8 cellular contexts compared by ENCODE assay signal in the genomic region with DNA sequence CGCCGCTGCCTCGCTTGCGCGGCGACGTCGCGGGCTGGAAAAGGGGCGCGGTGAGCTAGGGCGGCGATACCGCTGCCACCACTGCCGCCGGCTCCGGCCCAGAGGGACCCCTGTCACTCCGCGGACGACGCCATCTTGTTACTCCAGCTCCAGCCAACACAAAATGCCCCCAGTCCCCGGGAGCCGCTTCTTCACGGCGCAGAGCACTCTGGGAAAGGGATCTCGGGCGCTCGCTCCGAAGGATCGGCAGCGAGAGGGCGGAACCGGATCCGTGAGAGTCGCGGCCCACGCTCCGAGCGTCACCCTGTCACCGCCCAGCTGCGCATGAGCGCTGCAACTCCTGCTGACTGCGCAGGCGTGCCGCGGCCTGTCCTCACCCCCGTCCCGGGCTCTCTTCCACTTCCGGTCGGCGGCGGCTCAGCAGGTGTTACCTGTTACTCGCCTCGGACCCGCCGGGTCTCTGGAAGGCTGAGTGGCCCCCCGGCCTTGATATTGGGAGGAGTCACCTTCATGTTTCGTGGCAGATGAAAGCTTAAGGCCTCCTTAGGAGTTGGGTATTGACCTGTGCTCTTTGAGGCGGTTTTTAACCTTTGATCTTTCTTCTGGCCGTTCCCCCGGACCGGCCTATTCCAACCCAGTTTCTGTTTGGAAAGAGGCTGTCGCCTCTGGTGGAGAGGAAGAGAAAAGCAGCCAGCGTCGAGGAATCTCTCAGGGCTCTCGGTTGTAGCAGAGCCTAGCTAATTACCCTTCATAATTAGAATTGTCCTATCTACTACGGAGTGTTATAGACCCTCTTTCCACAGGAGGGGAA. TPM values are rescaled to one million over a fixed set of nuclear protein-coding genes. Genes with fewer than 3 reads are reported as not detected.
DNase-seq lines count a peak whose midpoint lies in the region; ATAC-seq and TF ChIP-seq lines count a peak whose summit lies in the region.

Gene CSNK1A1 (minus strand): TSS at position 213 of the 811 bp plus-strand sequence. CDS start 475 bp downstream, outside the sequence.

- peaks cover 8% of the 10 kb centered on the region; the same call in 1 of the 2 replicates for H4K20me1 ChIP-seq in DND-41 (ENCODE audit: insufficient read depth, low read length)
- no peaks in the 10 kb centered on the region for H4K20me1 ChIP-seq in KMS-11 (ENCODE audit: insufficient read depth)

- H3K27ac ChIP-seq in DND-41 (ENCODE audit: low read length) (peak within 1 kb of the TSS; percentile 94), KMS-11 (peak within 1 kb of the TSS; percentile 82), Panc1 (ENCODE audit: low read length) (peak within 1 kb of the TSS; percentile 98), esophagus (ENCODE audit: low read depth in 2 of 2, low read length in 1 of 2) (peak within 1 kb of the TSS; percentile 96 to 99), muscle layer of colon (ENCODE audit: low read depth, low read length) (peak within 1 kb of the TSS; percentile 99)

- H3K36me3 ChIP-seq in DND-41 (ENCODE audit: insufficient read depth, low read length): peaks cover 44% of the 10 kb centered on the region
- no peaks in the 10 kb centered on the region for H3K36me3 ChIP-seq in KMS-11 (ENCODE audit: insufficient read depth)
- peaks cover 37% of the 10 kb centered on the region for H3K36me3 ChIP-seq in Panc1 (ENCODE audit: control insufficient read depth, insufficient read depth, low read length)
- peaks cover 0 to 3% of the 10 kb centered on the region in 2 donors for H3K36me3 ChIP-seq in esophagus (ENCODE audit: control insufficient read depth in 2 of 2, insufficient read depth in 2 of 2, low read length in 1 of 2)
- H3K36me3 ChIP-seq in muscle layer of colon (ENCODE audit: insufficient read depth, low read length): peaks cover 13% of the 10 kb centered on the region

- no peaks in the 10 kb centered on the region for H3K9me3 Mint-ChIP-seq in activated T-cell treated with anti-CD3 and anti-CD28 coated beads, Interleukin-2, amount 50 U/mL, for 4 hours

- H3K4me1 Mint-ChIP-seq in activated T-cell treated with anti-CD3 and anti-CD28 coated beads, Interleukin-2, amount 50 U/mL, for 4 hours (ENCODE audit: low read depth): peaks cover 31% of the 10 kb centered on the region

- no peaks in the 10 kb centered on the region for H3K27me3 Mint-ChIP-seq in activated T-cell treated with anti-CD3 and anti-CD28 coated beads, Interleukin-2, amount 50 U/mL, for 4 hours (ENCODE audit: low read depth)

- peak; percentile 68 for TF ChIP-seq CTCF in DND-41 (IDR thresholded peaks at IDR 0.05; ENCODE audit: borderline replicate concordance, extremely low read depth, low read length, poor library complexity, severe bottlenecking)
- TF ChIP-seq CTCF in KMS-11 (conservative IDR thresholded peaks at IDR 0.05; ENCODE audit: low read depth, low read length): peak; percentile 68
- peak; percentile 90 for TF ChIP-seq CTCF in Panc1 (IDR thresholded peaks at IDR 0.05)

- DNase-seq in DND-41 (peak; percentile 98), Panc1 (ENCODE audit: low read depth, low spot score) (peak; percentile 97)
- DNase-seq in activated T-cell treated with anti-CD3 and anti-CD28 coated beads, Interleukin-2, amount 50 U/mL, for 4 hours: peak; percentile 99
- peak; percentile 98 for DNase-seq in stimulated activated CD8-positive, alpha-beta memory T cell treated with anti-CD3 and anti-CD28 coated beads, Interleukin-7, amount 100 ng/mL, for 24 hours (ENCODE audit: low read depth)

- whole genome bisulfite sequencing in esophagus, 2 donors: 0% methylated on average over 67 of the region's 67 CpGs

- H3K4me3 ChIP-seq in DND-41 (ENCODE audit: low read depth in 1 of 2, low read length in 2 of 2): peak within 1 kb of the TSS; percentile 70 to 92
- H3K4me3 ChIP-seq in KMS-11 (IDR thresholded peaks at IDR 0.05; ENCODE audit: insufficient read depth, low read depth, low read length): no peak within 1 kb of the TSS
- peak within 1 kb of the TSS; percentile 71 to 99 for H3K4me3 ChIP-seq in Panc1 (ENCODE audit: low read depth in 2 of 2, low read length in 2 of 2)
- H3K4me3 ChIP-seq in esophagus (ENCODE audit: low read depth in 1 of 2, low read length in 2 of 2): peak within 1 kb of the TSS; percentile 69 to 96
- H3K4me3 ChIP-seq in muscle layer of colon (ENCODE audit: low read depth in 1 of 2, low read length in 2 of 2): peak within 1 kb of the TSS; percentile 97 to 98

- peaks cover 39% of the 10 kb centered on the region for H3K4me1 ChIP-seq in DND-41 (ENCODE audit: insufficient read depth, low read length)
- peaks cover 18% of the 10 kb centered on the region for H3K4me1 ChIP-seq in KMS-11 (ENCODE audit: low read depth, poor library complexity, severe bottlenecking)
- peaks cover 22% of the 10 kb centered on the region for H3K4me1 ChIP-seq in Panc1 (ENCODE audit: control insufficient read depth, insufficient read depth, low read length)
- no peaks in the 10 kb centered on the region for H3K4me1 ChIP-seq in esophagus (ENCODE audit: control insufficient read depth in 2 of 2, insufficient read depth in 2 of 2, low read length in 1 of 2)
- H3K4me1 ChIP-seq in muscle layer of colon (ENCODE audit: insufficient read depth, low read length): peaks cover 27% of the 10 kb centered on the region

- H3K9ac ChIP-seq in DND-41 (ENCODE audit: low read depth, low read length) (peak within 1 kb of the TSS; percentile 75), KMS-11 (peak within 1 kb of the TSS; percentile 91), muscle layer of colon (ENCODE audit: low read length) (peak within 1 kb of the TSS; percentile 99)

- intact Hi-C loops in Panc1 (cut with micrococcal nuclease; ENCODE audit: unreplicated experiment): no loop called here

- POLR2A ChIA-PET in Panc1 (lab: Charles Lee): interaction anchor here (0.5 to 1.5 kb wide), 6 partner anchors 10 to 108 kb away, joined by 3 to 12 read pairs (median 6); no protein-coding TSS in a partner anchor

- CTCF ChIA-PET in Panc1 (lab: Charles Lee): interaction anchor here (0.5 to 1.4 kb wide), 6 partner anchors 11 to 110 kb away, joined by 3 to 9 read pairs (median 3); no protein-coding TSS in a partner anchor

- peaks cover 32% of the 10 kb centered on the region for H3K36me3 Mint-ChIP-seq in activated T-cell treated with anti-CD3 and anti-CD28 coated beads, Interleukin-2, amount 50 U/mL, for 4 hours (ENCODE audit: insufficient read depth)

- peaks cover 55% of the 10 kb centered on the region for H3K79me2 ChIP-seq in DND-41 (ENCODE audit: insufficient read depth, low read length)
- H3K79me2 ChIP-seq in KMS-11 (ENCODE audit: insufficient read depth, low read depth): peaks cover 47% of the 10 kb centered on the region

- peak within 1 kb of the TSS; percentile 82 for H3K4me2 ChIP-seq in DND-41 (ENCODE audit: insufficient read depth, low read length)
- H3K4me2 ChIP-seq in KMS-11: peak within 1 kb of the TSS; percentile 82

- no peaks in the 10 kb centered on the region for H3K9me3 ChIP-seq in DND-41 (ENCODE audit: insufficient read depth, low read length, severe bottlenecking)
- H3K9me3 ChIP-seq in Panc1 (ENCODE audit: control insufficient read depth, insufficient read depth, low read depth, low read length): no peaks in the 10 kb centered on the region
- no peaks in the 10 kb centered on the region for H3K9me3 ChIP-seq in esophagus (ENCODE audit: control insufficient read depth in 2 of 2, insufficient read depth in 1 of 2, low read depth in 1 of 2, low read length in 1 of 2)
- no peaks in the 10 kb centered on the region for H3K9me3 ChIP-seq in muscle layer of colon (ENCODE audit: low read length)

- peak within 1 kb of the TSS; percentile 81 for H2AFZ ChIP-seq in DND-41 (ENCODE audit: low read depth, low read length)
- H2AFZ ChIP-seq in KMS-11 (ENCODE audit: low read depth): peak within 1 kb of the TSS; percentile 72

- peak; percentile 92 for ATAC-seq in DND-41 (ENCODE audit: insufficient read depth, low read depth)
- ATAC-seq in GM21737 (IDR thresholded peaks at IDR 0.05; ENCODE audit: unreplicated experiment): peak; percentile 91
- ATAC-seq in Panc1: peak; percentile 95
- peak; percentile 86 to 90 for ATAC-seq in activated T-cell treated with anti-CD3 and anti-CD28 coated beads, Interleukin-2, amount 50 U/mL, for 4 hours

- H3K27me3 ChIP-seq in DND-41 (ENCODE audit: insufficient read depth, low read length, poor library complexity) (no peaks in the 10 kb centered on the region), KMS-11 (ENCODE audit: insufficient read depth, low read depth) (no peaks in the 10 kb centered on the region), Panc1 (ENCODE audit: control insufficient read depth, insufficient read depth, low read length) (no peaks in the 10 kb centered on the region), esophagus (ENCODE audit: control insufficient read depth in 1 of 2, insufficient read depth in 2 of 2, low read length in 2 of 2) (no peaks in the 10 kb centered on the region), muscle layer of colon (ENCODE audit: control insufficient read depth in 1 of 2, insufficient read depth in 2 of 2, low read length in 2 of 2) (no peaks in the 10 kb centered on the region)

- no TSS peak for BruUV-seq in Panc1 (replicated peaks; lab: Mats Ljungman, UMichigan)

- in situ Hi-C loops in Panc1 (cut with HindIII; ENCODE audit: low pct_unique_long_range_greater_than_20kb, low sequenced_read_pairs): no loop called here

- peak within 1 kb of the TSS; percentile 99 for H3K4me3 Mint-ChIP-seq in activated T-cell treated with anti-CD3 and anti-CD28 coated beads, Interleukin-2, amount 50 U/mL, for 4 hours

RNA-seq across cellular contexts. Expression of gene CSNK1A1, which starts in this region (rescaled TPM):
- total RNA-seq in Panc1 (2021; ENCODE audit: unreplicated experiment): 287 TPM
- 190 TPM for polyA plus RNA-seq in Panc1 (2012; ENCODE audit: insufficient read length)
- 100 to 1,000 TPM; 200 to 222 (median 212) TPM for total RNA-seq in activated T-cell treated with anti-CD3 and anti-CD28 coated beads, Interleukin-2, amount 50 U/mL, for 4 hours
- polyA plus RNA-seq in esophagus: 10 to 100 TPM; 81.1 to 91.8 TPM
